In the genomic region with DNA sequence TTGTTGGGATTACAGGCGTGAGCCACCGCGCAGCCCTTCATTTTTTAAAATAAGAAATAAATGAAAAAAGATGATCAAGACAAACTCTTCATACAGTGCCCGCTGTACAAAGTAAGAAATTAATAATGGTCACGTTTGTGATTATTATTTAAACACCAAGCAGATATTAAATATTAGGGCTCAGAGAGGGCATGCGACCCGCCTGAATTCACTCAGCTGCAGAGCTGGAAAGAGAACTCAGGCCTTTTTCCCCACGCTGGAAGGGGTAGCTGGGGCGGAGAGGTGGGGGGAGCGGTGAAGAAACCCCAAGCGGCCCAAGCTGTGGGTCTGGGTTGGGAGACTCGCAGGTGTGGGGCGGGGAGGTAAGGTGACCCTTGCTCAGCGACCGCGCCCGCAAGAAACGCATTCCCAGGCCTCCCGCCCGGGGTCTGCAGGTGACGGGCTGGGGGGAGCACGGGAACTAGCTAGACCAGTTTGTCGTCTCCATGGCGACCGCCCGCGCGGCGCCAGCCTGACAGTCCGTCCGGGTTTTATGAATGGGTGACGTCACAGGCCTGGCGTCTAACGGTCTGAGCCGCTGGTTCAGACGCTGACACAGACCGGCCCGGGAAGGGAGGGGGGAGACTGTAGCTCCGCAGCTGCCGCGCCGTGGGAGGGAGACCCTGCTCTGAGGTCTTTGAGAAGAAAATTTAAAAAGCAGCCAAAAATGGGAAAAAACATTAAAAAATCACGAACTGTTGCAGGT, we compare ENCODE assay signal across 8 cellular contexts. TPM values are rescaled to one million over a fixed set of nuclear protein-coding genes. Genes with fewer than 3 reads are reported as not detected.
DNase-seq lines count a peak whose midpoint lies in the region; ATAC-seq, FAIRE-seq and TF ChIP-seq lines count a peak whose summit lies in the region.

No MANE protein-coding gene starts in this region.

- H3K4me1 ChIP-seq in HUES6 (ENCODE audit: control insufficient read depth, insufficient read depth, low read length) (peaks cover 33% of the 10 kb centered on the region), H1 (replicated peaks in 1 of 4; ENCODE audit: control insufficient read depth in 3 of 4, insufficient read depth in 4 of 4, low read length in 3 of 4) (peaks cover 16 to 33% (median 25%) of the 10 kb centered on the region in 4 experiments)

- no peak overlapping the region for H3K14ac ChIP-seq in H1 (ENCODE audit: insufficient read length)

- H3K4me3 ChIP-seq in HUES6 (ENCODE audit: low read depth, low read length) (peak overlapping the region; percentile 86), H1 (ENCODE audit: extremely low read depth in 1 of 4, insufficient read depth in 2 of 4, low read depth in 3 of 4, low read length in 4 of 4) (peak overlapping the region; percentile 72 to 99 (median 88))

- H2BK120ac ChIP-seq in H1 (replicated peaks; ENCODE audit: low read depth, low read length): peak overlapping the region; percentile 12

- peaks cover 8 to 20% of the 10 kb centered on the region in 2 experiments; a peak in 3 of 4 replicates for H3K79me2 ChIP-seq in H1 (ENCODE audit: control insufficient read depth in 1 of 2, insufficient read depth in 2 of 2, low read length in 2 of 2)

- H3K4me1 Mint-ChIP-seq in activated CD8-positive, alpha-beta memory T cell treated with anti-CD3 and anti-CD28 coated beads, Interleukin-2, amount 10 ng/mL, durations not matched to agents 7 days and 5 days: peaks cover 30% of the 10 kb centered on the region
- peaks cover 16% of the 10 kb centered on the region for H3K4me1 Mint-ChIP-seq in memory B cell

- H4K5ac ChIP-seq in H1 (ENCODE audit: insufficient read length, low read depth, low read length): peak overlapping the region; percentile 46

- H3K27me3 ChIP-seq in HUES6 (ENCODE audit: control insufficient read depth, insufficient read depth, low read length) (no peaks in the 10 kb centered on the region), H1 (replicated peaks in 1 of 4; ENCODE audit: control insufficient read depth in 3 of 4, extremely low read depth in 1 of 4, insufficient read depth in 3 of 4, low read length in 3 of 4) (peaks cover 0 to 4% (median 0%) of the 10 kb centered on the region in 4 experiments; a peak in 2 of 7 replicates)

- no peak for TF ChIP-seq CTCF in H1 (IDR thresholded peaks at IDR 0.05; ENCODE audit: control extremely low read depth in 1 of 3, insufficient read depth in 1 of 3, low read depth in 1 of 3, low read length in 3 of 3)

- in situ Hi-C loops in ACHN (cut with HindIII; ENCODE audit: low pct_ligation_motif_present, low pct_unique_long_range_greater_than_20kb, low sequenced_read_pairs): no loop called here

- no peaks in the 10 kb centered on the region for H3K9me3 Mint-ChIP-seq in activated CD8-positive, alpha-beta memory T cell treated with anti-CD3 and anti-CD28 coated beads, Interleukin-2, amount 10 ng/mL, durations not matched to agents 7 days and 5 days (ENCODE audit: low read depth)
- no peaks in the 10 kb centered on the region for H3K9me3 Mint-ChIP-seq in memory B cell

- H3K36me3 ChIP-seq in HUES6 (ENCODE audit: control insufficient read depth, insufficient read depth, low read length): peaks cover 18% of the 10 kb centered on the region
- peaks cover 0 to 11% (median 0%) of the 10 kb centered on the region in 4 experiments; a peak in 1 of 8 replicates for H3K36me3 ChIP-seq in H1 (ENCODE audit: control insufficient read depth in 2 of 4, insufficient read depth in 4 of 4, low read length in 3 of 4)

- no peak overlapping the region for H2AK5ac ChIP-seq in H1 (ENCODE audit: low read depth, low read length)

- CTCF ChIA-PET in activated CD8-positive, alpha-beta memory T cell treated with anti-CD3 and anti-CD28 coated beads, Interleukin-2, amount 10 ng/mL, durations not matched to agents 7 days and 5 days (lab: Charles Lee): interaction anchor here (1.0 to 22.6 kb wide), 6 partner anchors 9 to 120 kb away, joined by 3 to 1101 read pairs (median 8); no protein-coding TSS in a partner anchor
- CTCF ChIA-PET in H1 (lab: Charles Lee; ENCODE audit: partially characterized antibody): interaction anchor here (0.9 to 32.8 kb wide), 7 partner anchors 7 to 119 kb away, joined by 3 to 1559 read pairs (median 9); no protein-coding TSS in a partner anchor

- POLR2A ChIA-PET in H1 (lab: Charles Lee; ENCODE audit: partially characterized antibody): interaction anchor here (0.8 to 26.1 kb wide), 8 partner anchors 8 to 107 kb away, joined by 3 to 1033 read pairs (median 10); no protein-coding TSS in a partner anchor

- H3K9ac ChIP-seq in HUES6 (ENCODE audit: low read length) (peak overlapping the region; percentile 97), H1 (replicated peaks in 1 of 4; ENCODE audit: extremely low read depth in 1 of 4, low read depth in 3 of 4, low read length in 3 of 4) (peak overlapping the region in 3 of 4 experiments; percentile 42 to 73 (median 66); a peak in 4 of 7 replicates)

- no peaks in the 10 kb centered on the region for H3K9me3 ChIP-seq in HUES6 (ENCODE audit: control insufficient read depth, insufficient read depth, low read depth, low read length)
- H3K9me3 ChIP-seq in H1 (ENCODE audit: insufficient read depth in 2 of 2, low read depth in 1 of 2, low read length in 1 of 2): no peaks in the 10 kb centered on the region

- ATAC-seq in GM19025 (IDR thresholded peaks at IDR 0.05; ENCODE audit: low read depth, unreplicated experiment) (peak; percentile 45), memory B cell (ENCODE audit: low read depth) (peak; percentile 67)
- peak; percentile 41 for ATAC-seq in activated CD8-positive, alpha-beta memory T cell treated with anti-CD3 and anti-CD28 coated beads, Interleukin-2, amount 10 ng/mL, durations not matched to agents 7 days and 5 days

- H3K18ac ChIP-seq in H1 (ENCODE audit: extremely low read depth, low read length): 0 out of 2 replicates have a peak overlapping the region, but pooled peaks have one; percentile 78

- H3K27ac Mint-ChIP-seq in activated CD8-positive, alpha-beta memory T cell treated with anti-CD3 and anti-CD28 coated beads, Interleukin-2, amount 10 ng/mL, durations not matched to agents 7 days and 5 days: peak overlapping the region; percentile 47
- peak overlapping the region; percentile 49 for H3K27ac Mint-ChIP-seq in memory B cell

- H3K23ac ChIP-seq in H1 (ENCODE audit: insufficient read length): no peak overlapping the region

- peak in 1 of 2 experiments; percentile 12; a peak in 1 of 4 replicates for TF ChIP-seq RAD21 in H1 (IDR thresholded peaks at IDR 0.05 in 1 of 2, conservative IDR thresholded peaks at IDR 0.05 in 1 of 2; ENCODE audit: low read depth in 2 of 2, low read length in 2 of 2)

- peak overlapping the region; percentile 90; the same call in 1 of the 2 replicates for H4K8ac ChIP-seq in H1 (ENCODE audit: extremely low read depth, insufficient read depth, low read length)

- peaks cover 66% of the 10 kb centered on the region for H3K27me3 Mint-ChIP-seq in activated CD8-positive, alpha-beta memory T cell treated with anti-CD3 and anti-CD28 coated beads, Interleukin-2, amount 10 ng/mL, durations not matched to agents 7 days and 5 days
- H3K27me3 Mint-ChIP-seq in memory B cell: peaks cover 11% of the 10 kb centered on the region

- WGBS in H1 (ENCODE audit: extremely low coverage in 1 of 2, insufficient coverage in 1 of 2, insufficient read length in 1 of 2, insufficient replicate concordance in 2 of 2, low coverage in 1 of 2, low lambda C conversion rate in 2 of 2, missing lambda C conversion rate in 1 of 2), 2 experiments: 13% methylated on average over 43 of the region's 43 CpGs; no CpG with 5 or more reads in 1 of the 2 experiments

- peak in 1 of 2 experiments; percentile 70; a peak in 1 of 3 replicates for TF ChIP-seq POLR2A in H1 (IDR thresholded peaks at IDR 0.05; ENCODE audit: control extremely low read depth in 1 of 2, low read depth in 2 of 2, low read length in 2 of 2)

- H3K4ac ChIP-seq in H1 (replicated peaks; ENCODE audit: insufficient read length, low read depth, low read length): no peak overlapping the region

- H2BK20ac ChIP-seq in H1 (ENCODE audit: low read length): no peak overlapping the region

- H2AFZ ChIP-seq in H1 (ENCODE audit: low read length): no peak overlapping the region

- no peak overlapping the region for H4K91ac ChIP-seq in H1 (replicated peaks; ENCODE audit: insufficient read length, low read length)

- H3K79me1 ChIP-seq in H1 (ENCODE audit: low read depth, low read length): no peaks in the 10 kb centered on the region

- no peak for FAIRE-seq in H1 (lab: Jason Lieb, UNC)

- peaks cover 10% of the 10 kb centered on the region for H3K23me2 ChIP-seq in H1 (ENCODE audit: low read depth, low read length)

- H2BK15ac ChIP-seq in H1 (ENCODE audit: low read length): no peak overlapping the region

- peak overlapping the region; percentile 80 to 88 for H3K4me2 ChIP-seq in H1 (ENCODE audit: insufficient read depth in 1 of 2, low read depth in 2 of 2, low read length in 2 of 2)

- peak overlapping the region; percentile 60; the same call in 1 of the 2 replicates for H2BK12ac ChIP-seq in H1 (ENCODE audit: low read depth, low read length)

- H3K56ac ChIP-seq in H1 (replicated peaks; ENCODE audit: insufficient read length, low read depth, low read length): no peak overlapping the region

- H3K36me3 Mint-ChIP-seq in activated CD8-positive, alpha-beta memory T cell treated with anti-CD3 and anti-CD28 coated beads, Interleukin-2, amount 10 ng/mL, durations not matched to agents 7 days and 5 days: no peaks in the 10 kb centered on the region
- peaks cover 1% of the 10 kb centered on the region for H3K36me3 Mint-ChIP-seq in memory B cell

- H3K27ac ChIP-seq in HUES6 (ENCODE audit: low read depth, low read length) (peak overlapping the region; percentile 93; the same call in 1 of the 2 replicates), H1 (ENCODE audit: low read depth, low read length) (peak overlapping the region; percentile 64)

- peaks cover 0 to 9% of the 10 kb centered on the region in 2 experiments for H4K20me1 ChIP-seq in H1 (replicated peaks in 1 of 2; ENCODE audit: control insufficient read depth in 1 of 2, insufficient read depth in 2 of 2, low read length in 2 of 2)

- peak; percentile 76 to 99 for TF ChIP-seq EP300 in H1 (IDR thresholded peaks at IDR 0.05; ENCODE audit: borderline replicate concordance in 1 of 2, low read depth in 2 of 2, low read length in 2 of 2)

- peak overlapping the region; percentile 78; the same call in 1 of the 2 replicates for H2BK5ac ChIP-seq in H1 (ENCODE audit: low read depth, low read length)

- peak overlapping the region; percentile 78 for H3K4me3 Mint-ChIP-seq in activated CD8-positive, alpha-beta memory T cell treated with anti-CD3 and anti-CD28 coated beads, Interleukin-2, amount 10 ng/mL, durations not matched to agents 7 days and 5 days
- peak overlapping the region; percentile 96 for H3K4me3 Mint-ChIP-seq in memory B cell

- DNase-seq in ACHN (peak; percentile 85), NOMO-1 treated with dmso at 0.1 percent for 144 hours (lab: John Stamatoyannopoulos, UW; ENCODE audit: unreplicated experiment) (peak; percentile 73), H1 (ENCODE audit: low read depth in 1 of 2, low spot score in 2 of 2) (peak; percentile 96), memory B cell (ENCODE audit: low spot score in 2 of 2) (peak; percentile 75 to 77)
- peak; percentile 86 for DNase-seq in activated CD8-positive, alpha-beta memory T cell treated with anti-CD3 and anti-CD28 coated beads, Interleukin-2, amount 10 ng/mL, durations not matched to agents 7 days and 5 days
- peak; percentile 37 to 71 (median 38) for DNase-seq in stimulated activated CD4-positive, alpha-beta T cell treated with anti-CD3 and anti-CD28 coated beads, TNF-alpha, amount 100 ng/mL, for 24 hours (ENCODE audit: low read depth in 3 of 3)

RNA-seq across cellular contexts. Expression of a gene that starts 1.1 kb away (rescaled TPM):
- total RNA-seq in activated CD8-positive, alpha-beta memory T cell treated with anti-CD3 and anti-CD28 coated beads, Interleukin-2, amount 10 ng/mL, durations not matched to agents 7 days and 5 days: not detected
- total RNA-seq in H1 (2021; fragmentation: NEBNext Ultra II Directional; extraction: Animal tissue kit (Norgen Biotek cat#: 25700)): 120 and 131 TPM in 2 replicates
- 357 and 566 TPM in 2 replicates for polyA plus RNA-seq in H1 (2011; rRNA removed)
- polyA plus RNA-seq in H1 (2011; cell fraction: cytosol; rRNA removed): 348 TPM
- polyA plus RNA-seq in H1 (2011; cell fraction: nucleus; rRNA removed): 267 TPM
- polyA plus RNA-seq in H1 (2012, experiment 1 of 2): 86.5 to 154 TPM (median 117 TPM) in 4 replicates
- polyA plus RNA-seq in H1 (2012, experiment 2 of 2): 207 TPM
- 89.8 TPM for polyA plus RNA-seq in H1 (2013, experiment 1 of 2)
- polyA plus RNA-seq in H1 (2013, experiment 2 of 2): 87.6 TPM
- 27.5 and 45.7 TPM in 2 replicates for polyA minus RNA-seq in H1 (2011; rRNA and poly(A)+ RNA removed)
- 181 TPM for polyA minus RNA-seq in H1 (2011; cell fraction: cytosol; rRNA and poly(A)+ RNA removed)
- 200 TPM for polyA minus RNA-seq in H1 (2011; cell fraction: nucleus; rRNA and poly(A)+ RNA removed)

RNA-seq across cellular contexts. Expression of a gene that starts 33.7 kb away (rescaled TPM):
- total RNA-seq in activated CD8-positive, alpha-beta memory T cell treated with anti-CD3 and anti-CD28 coated beads, Interleukin-2, amount 10 ng/mL, durations not matched to agents 7 days and 5 days: not detected
- not detected in 2 replicates for total RNA-seq in H1 (2021; fragmentation: NEBNext Ultra II Directional; extraction: Animal tissue kit (Norgen Biotek cat#: 25700))
- polyA plus RNA-seq in H1 (2011; rRNA removed): 0.26 and 0.97 TPM in 2 replicates
- 0.14 TPM for polyA plus RNA-seq in H1 (2011; cell fraction: cytosol; rRNA removed)
- polyA plus RNA-seq in H1 (2011; cell fraction: nucleus; rRNA removed): not detected
- polyA plus RNA-seq in H1 (2012, experiment 1 of 2): 0.64 TPM in 1 of 4 replicates, not detected in the others
- polyA plus RNA-seq in H1 (2012, experiment 2 of 2): not detected
- polyA plus RNA-seq in H1 (2013, experiment 1 of 2): not detected
- not detected for polyA plus RNA-seq in H1 (2013, experiment 2 of 2)
- not detected in 2 replicates for polyA minus RNA-seq in H1 (2011; rRNA and poly(A)+ RNA removed)
- not detected for polyA minus RNA-seq in H1 (2011; cell fraction: cytosol; rRNA and poly(A)+ RNA removed)
- polyA minus RNA-seq in H1 (2011; cell fraction: nucleus; rRNA and poly(A)+ RNA removed): not detected

Comparison
In these comparisons a context has a peak if more than half of its experiments do, and no peak if none do; other contexts are left out.
1. Peak in every context shown above with its lines: DNase-seq, ATAC-seq, H3K4me3 ChIP-seq and H3K27ac ChIP-seq.
2. DNase-seq: peak in every context shown above with its lines; median percentile 96 in H1; 86 in activated CD8-positive, alpha-beta memory T cell treated with anti-CD3 and anti-CD28 coated beads, Interleukin-2, amount 10 ng/mL, durations not matched to agents 7 days and 5 days; 85 in ACHN; 76 in memory B cell; 73 in NOMO-1 treated with dmso at 0.1 percent for 144 hours; 38 in stimulated activated CD4-positive, alpha-beta T cell treated with anti-CD3 and anti-CD28 coated beads, TNF-alpha, amount 100 ng/mL, for 24 hours.
3. RNA of a gene that starts 1.1 kb away (total RNA-seq): 120 to 131 TPM in H1; not detected in activated CD8-positive, alpha-beta memory T cell treated with anti-CD3 and anti-CD28 coated beads, Interleukin-2, amount 10 ng/mL, durations not matched to agents 7 days and 5 days; every median in the first group is over 100 times any median in the second.